ENCODE assay signal across 4 cellular contexts in genomic region chr3:28587723-28588122, GRCh38.
TF ChIP-seq lines count a peak whose summit lies in the region.

No MANE protein-coding gene starts in this region.

TF ChIP-seq in HepG2, 621 proteins besides CTCF, POLR2A, EP300 and RAD21:
- no peak for TF ChIP-seq ATF5 (CRISPR knock-in tag; IDR thresholded peaks at IDR 0.05; ENCODE audit: low read depth)
- TF ChIP-seq ZBTB39 (CRISPR knock-in tag; IDR thresholded peaks at IDR 0.05) = no peak
- peak; percentile 59 for TF ChIP-seq CEBPB (IDR thresholded peaks at IDR 0.05; ENCODE audit: borderline replicate concordance, low read depth, low read length)
- TF ChIP-seq, protein P1, sequence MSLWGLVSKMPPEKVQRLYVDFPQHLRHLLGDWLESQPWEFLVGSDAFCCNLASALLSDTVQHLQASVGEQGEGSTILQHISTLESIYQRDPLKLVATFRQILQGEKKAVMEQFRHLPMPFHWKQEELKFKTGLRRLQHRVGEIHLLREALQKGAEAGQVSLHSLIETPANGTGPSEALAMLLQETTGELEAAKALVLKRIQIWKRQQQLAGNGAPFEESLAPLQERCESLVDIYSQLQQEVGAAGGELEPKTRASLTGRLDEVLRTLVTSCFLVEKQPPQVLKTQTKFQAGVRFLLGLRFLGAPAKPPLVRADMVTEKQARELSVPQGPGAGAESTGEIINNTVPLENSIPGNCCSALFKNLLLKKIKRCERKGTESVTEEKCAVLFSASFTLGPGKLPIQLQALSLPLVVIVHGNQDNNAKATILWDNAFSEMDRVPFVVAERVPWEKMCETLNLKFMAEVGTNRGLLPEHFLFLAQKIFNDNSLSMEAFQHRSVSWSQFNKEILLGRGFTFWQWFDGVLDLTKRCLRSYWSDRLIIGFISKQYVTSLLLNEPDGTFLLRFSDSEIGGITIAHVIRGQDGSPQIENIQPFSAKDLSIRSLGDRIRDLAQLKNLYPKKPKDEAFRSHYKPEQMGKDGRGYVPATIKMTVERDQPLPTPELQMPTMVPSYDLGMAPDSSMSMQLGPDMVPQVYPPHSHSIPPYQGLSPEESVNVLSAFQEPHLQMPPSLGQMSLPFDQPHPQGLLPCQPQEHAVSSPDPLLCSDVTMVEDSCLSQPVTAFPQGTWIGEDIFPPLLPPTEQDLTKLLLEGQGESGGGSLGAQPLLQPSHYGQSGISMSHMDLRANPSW (CRISPR knock-in tag; IDR thresholded peaks at IDR 0.05; ENCODE audit: borderline replicate concordance) = no peak

TF ChIP-seq in IMR-90, 13 proteins besides CTCF, POLR2A, EP300 and RAD21:
- TF ChIP-seq MAFK (IDR thresholded peaks at IDR 0.05; ENCODE audit: low read depth, low read length) (no peak), CEBPB (IDR thresholded peaks at IDR 0.05; ENCODE audit: low read depth, low read length) (peak; percentile 68)

TF ChIP-seq in Ishikawa, 13 proteins besides CTCF, POLR2A, EP300 and RAD21:
- TF ChIP-seq CEBPB (IDR thresholded peaks at IDR 0.05) (peak; percentile 11; the same call in 1 of the 2 replicates), FOXM1 (IDR thresholded peaks at IDR 0.05; ENCODE audit: borderline replicate concordance, low read depth) (no peak)
TF ChIP-seq in Ishikawa: peak in this region for 1.

TF ChIP-seq in K562, 482 proteins besides CTCF, POLR2A, EP300 and RAD21:
- TF ChIP-seq, protein P2, sequence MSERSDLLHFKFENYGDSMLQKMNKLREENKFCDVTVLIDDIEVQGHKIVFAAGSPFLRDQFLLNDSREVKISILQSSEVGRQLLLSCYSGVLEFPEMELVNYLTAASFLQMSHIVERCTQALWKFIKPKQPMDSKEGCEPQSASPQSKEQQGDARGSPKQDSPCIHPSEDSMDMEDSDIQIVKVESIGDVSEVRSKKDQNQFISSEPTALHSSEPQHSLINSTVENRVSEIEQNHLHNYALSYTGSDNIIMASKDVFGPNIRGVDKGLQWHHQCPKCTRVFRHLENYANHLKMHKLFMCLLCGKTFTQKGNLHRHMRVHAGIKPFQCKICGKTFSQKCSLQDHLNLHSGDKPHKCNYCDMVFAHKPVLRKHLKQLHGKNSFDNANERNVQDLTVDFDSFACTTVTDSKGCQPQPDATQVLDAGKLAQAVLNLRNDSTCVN (CRISPR knock-in tag; IDR thresholded peaks at IDR 0.05) = no peak
- 0 out of 2 replicates have a peak, but pooled peaks have one; percentile 20 for TF ChIP-seq CEBPB (tag; IDR thresholded peaks at IDR 0.05)
TF ChIP-seq in K562: peak in this region for 1.
